17 cellular contexts compared by ENCODE assay signal in the genomic region with DNA sequence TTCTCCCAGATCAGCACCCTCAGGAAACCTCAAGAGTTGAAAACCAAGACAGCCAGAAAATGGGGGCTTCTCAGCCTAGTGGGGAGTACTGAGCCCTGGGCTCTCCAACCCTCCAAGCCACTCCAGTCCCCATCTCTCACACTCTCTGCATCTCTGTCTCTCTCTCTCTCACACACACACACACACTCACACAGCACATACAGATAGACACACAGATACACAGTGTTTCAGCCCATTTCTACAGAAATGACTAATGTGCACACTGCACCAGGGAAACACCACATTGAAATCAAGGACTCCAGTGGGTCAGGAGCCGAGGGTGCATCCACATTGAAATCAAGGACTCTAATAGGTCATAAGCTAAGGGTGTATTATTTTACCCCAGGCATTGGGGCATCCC.
DNase-seq lines count a peak whose midpoint lies in the region; ATAC-seq and TF ChIP-seq lines count a peak whose summit lies in the region.
"Had no signal": no experiment of that assay in that cellular context is flagged by ENCODE, and none has a peak within 500 bp of the region (broad histone marks: within the 10 kb centered on the region; RNA-seq: fewer than 3 reads in every experiment).

No MANE protein-coding gene starts in this region.

- H3K4me1 ChIP-seq in DND-41 (ENCODE audit: insufficient read depth, low read length), result no peaks in the 10 kb centered on the region
- H3K4me1 ChIP-seq: A549 had no signal

- no peaks in the 10 kb centered on the region for H3K9me3 ChIP-seq in DND-41 (ENCODE audit: insufficient read depth, low read length, severe bottlenecking)
- H3K9me3 ChIP-seq: A549 had no signal

- no peaks in the 10 kb centered on the region for H3K36me3 Mint-ChIP-seq in activated T-cell treated with anti-CD3 and anti-CD28 coated beads, Interleukin-2, amount 50 U/mL, for 4 hours (ENCODE audit: insufficient read depth)
- no peaks in the 10 kb centered on the region for H3K36me3 Mint-ChIP-seq in stimulated activated effector memory CD8-positive, alpha-beta T cell treated with anti-CD3 and anti-CD28 coated beads, Interleukin-12 subunit alpha, Interleukin-12 subunit beta, amount 100 ng/mL, for 72 hours

- H4K20me1 ChIP-seq in DND-41 (ENCODE audit: insufficient read depth, low read length), result no peaks in the 10 kb centered on the region; the same call in 1 of the 2 replicates

- no peak for DNase-seq in activated T-cell treated with anti-CD3 and anti-CD28 coated beads, Interleukin-2, amount 50 U/mL, for 4 hours
- no peak for DNase-seq in activated T-cell treated with anti-CD3 and anti-CD28 coated beads, Interleukin-2, amount 50 U/mL, for 1 hour
- DNase-seq in DND-41 (no peak), SIG-M5 treated with dmso at 0.1 percent for 504 hours (lab: John Stamatoyannopoulos, UW; ENCODE audit: unreplicated experiment) (no peak), UCSD-AML1 (lab: John Stamatoyannopoulos, UW; ENCODE audit: unreplicated experiment) (no peak), COR-L47 (lab: John Stamatoyannopoulos, UW) (no peak)
- no peak for DNase-seq in stimulated activated effector memory CD8-positive, alpha-beta T cell treated with anti-CD3 and anti-CD28 coated beads, Interleukin-12 subunit alpha, Interleukin-12 subunit beta, amount 100 ng/mL, for 72 hours (ENCODE audit: low spot score in 2 of 2)
- DNase-seq: GM23248, NCI-H1417 treated with DMSO at 0.1 percent for 48 hours, NCI-H2029, NCI-H2171, NCI-H774 had no signal

- no peak overlapping the region for H2AFZ ChIP-seq in DND-41 (ENCODE audit: low read depth, low read length)
- H2AFZ ChIP-seq: GM23248 had no signal

- H3K27me3 ChIP-seq in DND-41 (ENCODE audit: insufficient read depth, low read length, poor library complexity), result no peaks in the 10 kb centered on the region

- H3K79me2 ChIP-seq in DND-41 (ENCODE audit: insufficient read depth, low read length), result no peaks in the 10 kb centered on the region

- no peak overlapping the region for H3K4me3 ChIP-seq in DND-41 (ENCODE audit: low read depth in 1 of 2, low read length in 2 of 2)
- H3K4me3 ChIP-seq: A549, GM23248 had no signal

- peak overlapping the region; percentile 1 for H3K27ac Mint-ChIP-seq in stimulated activated effector memory CD8-positive, alpha-beta T cell treated with anti-CD3 and anti-CD28 coated beads, Interleukin-12 subunit alpha, Interleukin-12 subunit beta, amount 100 ng/mL, for 72 hours

- no peak for TF ChIP-seq CTCF in DND-41 (IDR thresholded peaks at IDR 0.05; ENCODE audit: borderline replicate concordance, extremely low read depth, low read length, poor library complexity, severe bottlenecking)

- ATAC-seq in activated T-cell treated with anti-CD3 and anti-CD28 coated beads, Interleukin-2, amount 50 U/mL, for 4 hours, result peak; percentile 31 to 36
- peak; percentile 24; the same call in 1 of the 3 replicates for ATAC-seq in DND-41 (ENCODE audit: insufficient read depth, low read depth)
- ATAC-seq in stimulated activated effector memory CD8-positive, alpha-beta T cell treated with anti-CD3 and anti-CD28 coated beads, Interleukin-12 subunit alpha, Interleukin-12 subunit beta, amount 100 ng/mL, for 72 hours, result peak; percentile 36
- ATAC-seq: A549, HCT116 had no signal

- no peak overlapping the region for H3K4me3 Mint-ChIP-seq in activated T-cell treated with anti-CD3 and anti-CD28 coated beads, Interleukin-2, amount 50 U/mL, for 4 hours
- H3K4me3 Mint-ChIP-seq in stimulated activated effector memory CD8-positive, alpha-beta T cell treated with anti-CD3 and anti-CD28 coated beads, Interleukin-12 subunit alpha, Interleukin-12 subunit beta, amount 100 ng/mL, for 72 hours, result peak overlapping the region; percentile 0

- H3K4me2 ChIP-seq in DND-41 (ENCODE audit: insufficient read depth, low read length), result no peak overlapping the region
- H3K4me2 ChIP-seq: A549 had no signal

- H3K9ac ChIP-seq in DND-41 (ENCODE audit: low read depth, low read length), result no peak overlapping the region
- H3K9ac ChIP-seq: GM23248 had no signal

- H3K27ac ChIP-seq in DND-41 (ENCODE audit: low read length) (no peak overlapping the region), angular gyrus (ENCODE audit: low read depth, low read length) (peak overlapping the region; percentile 75)
- H3K27ac ChIP-seq: A549, C4-2B, GM23248, RWPE1 had no signal

- H3K9me3 Mint-ChIP-seq in activated T-cell treated with anti-CD3 and anti-CD28 coated beads, Interleukin-2, amount 50 U/mL, for 4 hours, result no peaks in the 10 kb centered on the region
- H3K9me3 Mint-ChIP-seq in stimulated activated effector memory CD8-positive, alpha-beta T cell treated with anti-CD3 and anti-CD28 coated beads, Interleukin-12 subunit alpha, Interleukin-12 subunit beta, amount 100 ng/mL, for 72 hours, result no peaks in the 10 kb centered on the region

- H3K27me3 Mint-ChIP-seq in activated T-cell treated with anti-CD3 and anti-CD28 coated beads, Interleukin-2, amount 50 U/mL, for 4 hours (ENCODE audit: low read depth), result peaks cover 9% of the 10 kb centered on the region

- H3K4me1 Mint-ChIP-seq in activated T-cell treated with anti-CD3 and anti-CD28 coated beads, Interleukin-2, amount 50 U/mL, for 4 hours (ENCODE audit: low read depth), result peaks cover 4% of the 10 kb centered on the region
- peaks cover 20% of the 10 kb centered on the region for H3K4me1 Mint-ChIP-seq in stimulated activated effector memory CD8-positive, alpha-beta T cell treated with anti-CD3 and anti-CD28 coated beads, Interleukin-12 subunit alpha, Interleukin-12 subunit beta, amount 100 ng/mL, for 72 hours

- H3K36me3 ChIP-seq in DND-41 (ENCODE audit: insufficient read depth, low read length), result no peaks in the 10 kb centered on the region
